Comparison of ENCODE assay signal across 9 cellular contexts in genomic region chr15:34241376-34242350, GRCh38. TPM values are rescaled to one million over a fixed set of nuclear protein-coding genes. Genes with fewer than 3 reads are reported as not detected.
DNase-seq lines count a peak whose midpoint lies in the region; ATAC-seq and TF ChIP-seq lines count a peak whose summit lies in the region.
"Had no signal": no experiment of that assay in that cellular context is flagged by ENCODE, and none has a peak within 500 bp of the region (broad histone marks: within the 10 kb centered on the region; RNA-seq: fewer than 3 reads in every experiment).

No MANE protein-coding gene starts in this region.

- peak; percentile 83 for TF ChIP-seq CTCF in type B pancreatic cell (conservative IDR thresholded peaks at IDR 0.05)

- no peaks in the 10 kb centered on the region for H3K9me3 Mint-ChIP-seq in type B pancreatic cell
- H3K9me3 Mint-ChIP-seq: activated naive CD4-positive, alpha-beta T cell treated with anti-CD3 and anti-CD28 coated beads, Interleukin-2, amount 50 U/mL, for 72 hours had no signal

- no peak overlapping the region for H3K4me3 Mint-ChIP-seq in type B pancreatic cell

- no peaks in the 10 kb centered on the region for H3K79me2 ChIP-seq in GM23248 (ENCODE audit: insufficient read depth)

- H3K4me2 ChIP-seq in GM23248 (ENCODE audit: unreplicated experiment) = no peak overlapping the region

- no peaks in the 10 kb centered on the region for H3K9me3 ChIP-seq in GM23248 (ENCODE audit: low read depth)

- no peaks in the 10 kb centered on the region for H4K20me1 ChIP-seq in GM23248 (ENCODE audit: insufficient read depth)

- H2AFZ ChIP-seq in GM23248 = no peak overlapping the region

- H3K9ac ChIP-seq in GM23248 = 0 out of 2 replicates have a peak overlapping the region, but pooled peaks have one; percentile 12

- no peaks in the 10 kb centered on the region for H3K4me1 Mint-ChIP-seq in type B pancreatic cell (ENCODE audit: unreplicated experiment)

- H3K27me3 Mint-ChIP-seq in type B pancreatic cell = no peaks in the 10 kb centered on the region

- peaks cover 34% of the 10 kb centered on the region for H3K4me1 ChIP-seq in GM23248 (ENCODE audit: insufficient read depth)

- no peak overlapping the region for H3K4me3 ChIP-seq in GM23248

- 0 out of 2 replicates have a peak overlapping the region, but pooled peaks have one; percentile 17 for H3K27ac ChIP-seq in GM23248

- WGBS in GM23248 (ENCODE audit: low coverage in 1 of 2, low lambda C conversion rate in 2 of 2, missing lambda C conversion rate in 2 of 2), 2 experiments = 56% methylated on average over 1 of the region's 1 CpG

- H3K36me3 ChIP-seq in GM23248 (ENCODE audit: low read depth) = peaks cover 14% of the 10 kb centered on the region

- H3K9me2 ChIP-seq in GM23248 (ENCODE audit: insufficient read depth) = no peaks in the 10 kb centered on the region

- in situ Hi-C loops in GM23248 (cut with MboI) (loop anchor here (25.0 kb wide), 1 partner anchor 346 kb away; the partner anchor contains the start of gene GOLGA8B), T47D (cut with HindIII; ENCODE audit: low pct_unique_long_range_greater_than_20kb, low sequenced_read_pairs) (no loop called here)

- peak; percentile 81 for ATAC-seq in left lobe of liver

- DNase-seq in NCI-H2107 treated with DMSO at 0.1 percent for 48 hours (lab: John Stamatoyannopoulos, UW; ENCODE audit: unreplicated experiment) = peak; percentile 1
- no peak for DNase-seq in NCI-H2107 (lab: John Stamatoyannopoulos, UW)
- peak; percentile 63 for DNase-seq in GM23248
- peak; percentile 5 for DNase-seq in OCI-M2 (lab: John Stamatoyannopoulos, UW; ENCODE audit: unreplicated experiment)
- peak; percentile 26 to 49 for DNase-seq in T47D (ENCODE audit: low read depth in 1 of 2, low spot score in 1 of 2)
- no peak for DNase-seq in left lobe of liver (ENCODE audit: low spot score)
- DNase-seq in type B pancreatic cell (ENCODE audit: extremely low spot score, unreplicated experiment) = no peak
- no peak for DNase-seq in HK-2 (ENCODE audit: unreplicated experiment)

- no peaks in the 10 kb centered on the region for H3K27me3 ChIP-seq in GM23248 (replicated peaks; ENCODE audit: insufficient read depth)

- H3K27ac Mint-ChIP-seq in type B pancreatic cell = no peak overlapping the region

- H3F3A ChIP-seq in GM23248 (ENCODE audit: insufficient read depth) = peaks cover 29% of the 10 kb centered on the region

- H3K36me3 Mint-ChIP-seq in type B pancreatic cell = peaks cover 1% of the 10 kb centered on the region

RNA-seq across cellular contexts. Expression of gene EMC4, which starts 16.8 kb away (rescaled TPM):
- total RNA-seq in GM23248 (2014; rRNA removed; shearing (Covaris generic)) = 131 and 154 TPM in 2 replicates
- polyA plus RNA-seq in GM23248 (2016; fragmentation: Nextera tagmentation; extraction: Ambion mirVana) = 210 and 215 TPM in 2 replicates
- total RNA-seq in left lobe of liver (57.6 TPM), type B pancreatic cell (ENCODE audit: low replicate concordance) (102 and 111 TPM in 2 replicates)

RNA-seq across cellular contexts. Expression of gene KATNBL1, which starts 31.8 kb away (rescaled TPM):
- total RNA-seq in GM23248 (2014; rRNA removed; shearing (Covaris generic)) = 39.3 and 50.8 TPM in 2 replicates
- polyA plus RNA-seq in GM23248 (2016; fragmentation: Nextera tagmentation; extraction: Ambion mirVana) = 51.9 and 57.1 TPM in 2 replicates
- total RNA-seq in left lobe of liver (12.0 TPM), type B pancreatic cell (ENCODE audit: low replicate concordance) (51.8 and 63.9 TPM in 2 replicates)

Comparison
In these comparisons a context has a peak if more than half of its experiments do, and no peak if none do; other contexts are left out.
1. DNase-seq: peak in NCI-H2107 treated with DMSO at 0.1 percent for 48 hours (single experiment), GM23248 (single experiment), OCI-M2 (single experiment) and T47D (2 of 2); none in NCI-H2107 (single experiment), left lobe of liver (single experiment), type B pancreatic cell (single experiment) and HK-2 (single experiment).